In genomic region chr1:94629259-94630181, GRCh38 we compare ENCODE assay signal across 17 cellular contexts.
"Had no signal": no experiment of that assay in that cellular context is flagged by ENCODE, and none has a peak within 500 bp of the region (broad histone marks: within the 10 kb centered on the region; RNA-seq: fewer than 3 reads in every experiment).

No MANE protein-coding gene starts in this region.

- H3K9me3 ChIP-seq: body of pancreas, left ventricle myocardium inferior, thyroid gland had no signal

- H3K27ac ChIP-seq: body of pancreas, left ventricle myocardium inferior, thyroid gland, VCaP had no signal

- ATAC-seq: activated CD8-positive, alpha-beta T cell treated with anti-CD3 and anti-CD28 coated beads, Interleukin-2, amount 10 ng/mL, durations not matched to agents 7 days and 5 days; body of pancreas; T-cell had no signal

- H3K27me3 ChIP-seq: body of pancreas, thyroid gland had no signal

- H3K4me3 ChIP-seq: body of pancreas, left ventricle myocardium inferior, thyroid gland had no signal

- FAIRE-seq: endometrium had no signal

- H3K4me1 ChIP-seq: thyroid gland had no signal

- H3K36me3 ChIP-seq: left ventricle myocardium inferior, thyroid gland had no signal

- DNase-seq: activated CD4-positive, alpha-beta T cell treated with anti-CD3 and anti-CD28 coated beads, Interleukin-2, amount 50 U/mL, for 1 hour; activated CD4-positive, CD25-positive, alpha-beta regulatory T cell treated with anti-CD3 and anti-CD28 coated beads, Interleukin-2, amount 50 U/mL, for 72 hours; activated CD8-positive, alpha-beta T cell treated with anti-CD3 and anti-CD28 coated beads, Interleukin-2, amount 10 ng/mL, durations not matched to agents 7 days and 5 days; activated gamma-delta T cell treated with Interleukin-2 at 50 U/mL for 16 hours; anterior cingulate cortex; body of pancreas; effector CD4-positive, alpha-beta T cell; foreskin fibroblast; left ventricle myocardium inferior; nephron progenitor cell; occipital lobe; stimulated activated CD4-positive, alpha-beta T cell treated with anti-CD3 and anti-CD28 coated beads, Interleukin-4, amount 100 ng/mL, for 4 hours; substantia nigra; T-cell had no signal
